Comparison of ENCODE assay signal across 22 cellular contexts in the genomic region with DNA sequence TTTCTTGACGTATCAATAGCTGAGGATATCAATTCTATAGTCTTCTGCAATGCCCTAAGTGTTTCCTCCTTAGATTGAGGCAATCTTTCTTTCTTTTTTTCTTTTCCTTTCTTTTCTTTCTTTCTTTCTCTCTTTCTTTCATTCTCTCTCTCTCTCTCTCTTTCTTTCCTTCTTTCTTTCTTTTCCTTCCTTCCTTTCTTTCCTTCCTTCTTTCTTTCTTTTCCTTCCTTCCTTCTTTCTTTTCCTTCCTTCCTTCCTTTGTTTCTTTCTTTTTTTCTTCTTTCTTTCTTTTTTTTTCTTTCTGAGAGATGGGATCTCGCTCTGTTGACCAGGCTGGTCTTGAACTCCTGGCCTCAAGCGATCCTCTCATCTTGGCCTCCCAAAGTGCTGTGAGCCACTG. TPM values are rescaled to one million over a fixed set of nuclear protein-coding genes. Genes with fewer than 3 reads are reported as not detected.
A peak's percentile ranks its signal among the peaks of the same experiment; 100 is the strongest.
DNase-seq lines count a peak whose midpoint lies in the region; ATAC-seq and TF ChIP-seq lines count a peak whose summit lies in the region.
"Had no signal": no experiment of that assay in that cellular context is flagged by ENCODE, and none has a peak within 500 bp of the region (broad histone marks: within the 10 kb centered on the region; RNA-seq: fewer than 3 reads in every experiment).

No MANE protein-coding gene starts in this region.

- H3K27me3 ChIP-seq in osteoblast (ENCODE audit: insufficient read depth, low read length), result no peaks in the 10 kb centered on the region
- H3K27me3 ChIP-seq: BE2C, BLaER1 had no signal

- ATAC-seq in WTC11, result no peak
- ATAC-seq: GM12878 had no signal

- H4K20me1 ChIP-seq in osteoblast (ENCODE audit: insufficient read depth, low read length), result no peaks in the 10 kb centered on the region
- H4K20me1 ChIP-seq: BLaER1 had no signal

- H3K4me2 ChIP-seq in osteoblast (ENCODE audit: insufficient read depth, low read length), result no peak overlapping the region
- H3K4me2 ChIP-seq: BLaER1 had no signal

- no peaks in the 10 kb centered on the region for H3K79me2 ChIP-seq in osteoblast (ENCODE audit: insufficient read depth, low read length)

- H3K4me3 Mint-ChIP-seq in WTC11 (no peak overlapping the region), osteocyte (ENCODE audit: unreplicated experiment) (no peak overlapping the region)
- H3K4me3 Mint-ChIP-seq: CD14-positive monocyte; CD4-positive, alpha-beta memory T cell; CD4-positive, CD25-positive, alpha-beta regulatory T cell; CD8-positive, alpha-beta memory T cell had no signal

- peaks cover 6% of the 10 kb centered on the region for H3K36me3 Mint-ChIP-seq in WTC11
- H3K36me3 Mint-ChIP-seq in osteocyte (ENCODE audit: unreplicated experiment), result no peaks in the 10 kb centered on the region
- H3K36me3 Mint-ChIP-seq: CD14-positive monocyte; CD4-positive, alpha-beta memory T cell; CD4-positive, CD25-positive, alpha-beta regulatory T cell; CD8-positive, alpha-beta memory T cell had no signal

- POLR2A ChIA-PET in HEK293 (lab: Yijun Ruan, JAX) (no interaction called here), WTC11 (lab: Charles Lee) (no interaction called here)

- no peak overlapping the region for H3K27ac Mint-ChIP-seq in WTC11
- peak overlapping the region; percentile 15 for H3K27ac Mint-ChIP-seq in osteocyte (ENCODE audit: unreplicated experiment)
- H3K27ac Mint-ChIP-seq: CD14-positive monocyte; CD4-positive, alpha-beta memory T cell; CD4-positive, CD25-positive, alpha-beta regulatory T cell; CD8-positive, alpha-beta memory T cell had no signal

- TF ChIP-seq CTCF in HEK293 (tag by site-specific recombination; IDR thresholded peaks at IDR 0.05) (no peak), WTC11 (IDR thresholded peaks at IDR 0.05) (no peak), osteocyte (IDR thresholded peaks at IDR 0.05) (no peak), osteoblast (IDR thresholded peaks at IDR 0.05; ENCODE audit: extremely low read depth, low read depth, low read length) (no peak)

- H3K4me1 ChIP-seq in HEK293 (ENCODE audit: control insufficient read depth, insufficient read depth, low read length) (no peaks in the 10 kb centered on the region), osteoblast (ENCODE audit: insufficient read depth, low read length) (no peaks in the 10 kb centered on the region)
- H3K4me1 ChIP-seq: BE2C, BLaER1 had no signal

- H3K27ac ChIP-seq in HEK293 (ENCODE audit: extremely low read depth, low read depth, low read length) (no peak overlapping the region), osteoblast (ENCODE audit: low read depth, low read length) (no peak overlapping the region)
- H3K27ac ChIP-seq: BLaER1 had no signal

- H3K4me1 Mint-ChIP-seq in WTC11 (peaks cover 9% of the 10 kb centered on the region), osteocyte (ENCODE audit: unreplicated experiment) (no peaks in the 10 kb centered on the region)
- H3K4me1 Mint-ChIP-seq: CD14-positive monocyte; CD4-positive, alpha-beta memory T cell; CD8-positive, alpha-beta memory T cell had no signal

- H2AFZ ChIP-seq in osteoblast (ENCODE audit: low read length), result no peak overlapping the region

- H3K27me3 Mint-ChIP-seq in WTC11 (ENCODE audit: low read depth) (peaks cover 4% of the 10 kb centered on the region), osteocyte (ENCODE audit: unreplicated experiment) (peaks cover 19% of the 10 kb centered on the region)

- DNase-seq in WTC11 (ENCODE audit: low spot score) (no peak), osteocyte (ENCODE audit: extremely low spot score, unreplicated experiment) (no peak), osteoblast (ENCODE audit: insufficient read length, low spot score, missing footprints) (no peak)
- DNase-seq in NK-92 treated with Interleukin-12 subunit alpha and Interleukin-12 subunit beta, amount 100 ng/mL, for 24 hours (lab: John Stamatoyannopoulos, UW), result no peak
- DNase-seq: 8988T; ACHN; BE2C; C1 segment of cervical spinal cord; CD4-positive, alpha-beta memory T cell; CD4-positive, CD25-positive, alpha-beta regulatory T cell; CD8-positive, alpha-beta memory T cell; COR-L47; DMS 273 treated with DMSO at 0.1 percent for 48 hours; DMS153; DMS79; DND-41; EL; GDM1 had no signal

- no peaks in the 10 kb centered on the region for H3K36me3 ChIP-seq in HEK293 (ENCODE audit: control insufficient read depth in 2 of 2, insufficient read depth in 1 of 2, low read length in 2 of 2)
- no peaks in the 10 kb centered on the region for H3K36me3 ChIP-seq in osteoblast (ENCODE audit: insufficient read depth, low read length)
- H3K36me3 ChIP-seq: BE2C, BLaER1 had no signal

- CTCF ChIA-PET in HEK293 (lab: Yijun Ruan, JAX), result interaction anchor here (0.6 to 2.6 kb wide), 3 partner anchors 9 to 46 kb away, joined by 3 to 14 read pairs (median 3); no protein-coding TSS in a partner anchor
- CTCF ChIA-PET in WTC11 (lab: Charles Lee), result interaction anchor here (3.1 kb wide), 1 partner anchor 8 kb away, joined by 31 read pairs; no protein-coding TSS in a partner anchor

- H3K9me3 Mint-ChIP-seq in WTC11, result peaks cover 22% of the 10 kb centered on the region
- H3K9me3 Mint-ChIP-seq in osteocyte (ENCODE audit: unreplicated experiment), result peaks cover 4% of the 10 kb centered on the region

- no peaks in the 10 kb centered on the region for H3K9me3 ChIP-seq in HEK293 (ENCODE audit: control insufficient read depth, insufficient read depth, low read depth, low read length)
- no peaks in the 10 kb centered on the region for H3K9me3 ChIP-seq in osteoblast (ENCODE audit: low read depth, low read length)
- H3K9me3 ChIP-seq: BE2C had no signal

- no peak overlapping the region for H3K4me3 ChIP-seq in HEK293 (ENCODE audit: low read depth, low read length)
- no peak overlapping the region for H3K4me3 ChIP-seq in osteoblast (ENCODE audit: insufficient read depth, low read length)
- H3K4me3 ChIP-seq: BLaER1, GM12878 had no signal

TF ChIP-seq in HEK293, 187 proteins besides CTCF, POLR2A, EP300 and RAD21:
- peak; percentile 71 for TF ChIP-seq ZNF366 (tag by site-specific recombination; conservative IDR thresholded peaks at IDR 0.05)
- TF ChIP-seq ZNF24 (tag by site-specific recombination; IDR thresholded peaks at IDR 0.05), result no peak

TF ChIP-seq in WTC11, 78 proteins besides CTCF, POLR2A, EP300 and RAD21:
- no peak for TF ChIP-seq TCF7 (CRISPR knock-in tag; IDR thresholded peaks at IDR 0.05; ENCODE audit: low read depth)
- TF ChIP-seq, protein P1, sequence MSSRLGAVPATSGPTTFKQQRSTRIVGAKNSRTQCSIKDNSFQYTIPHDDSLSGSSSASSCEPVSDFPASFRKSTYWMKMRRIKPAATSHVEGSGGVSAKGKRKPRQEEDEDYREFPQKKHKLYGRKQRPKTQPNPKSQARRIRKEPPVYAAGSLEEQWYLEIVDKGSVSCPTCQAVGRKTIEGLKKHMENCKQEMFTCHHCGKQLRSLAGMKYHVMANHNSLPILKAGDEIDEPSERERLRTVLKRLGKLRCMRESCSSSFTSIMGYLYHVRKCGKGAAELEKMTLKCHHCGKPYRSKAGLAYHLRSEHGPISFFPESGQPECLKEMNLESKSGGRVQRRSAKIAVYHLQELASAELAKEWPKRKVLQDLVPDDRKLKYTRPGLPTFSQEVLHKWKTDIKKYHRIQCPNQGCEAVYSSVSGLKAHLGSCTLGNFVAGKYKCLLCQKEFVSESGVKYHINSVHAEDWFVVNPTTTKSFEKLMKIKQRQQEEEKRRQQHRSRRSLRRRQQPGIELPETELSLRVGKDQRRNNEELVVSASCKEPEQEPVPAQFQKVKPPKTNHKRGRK (CRISPR knock-in tag; IDR thresholded peaks at IDR 0.05; ENCODE audit: borderline replicate concordance), result peak; percentile 79; the same call in 1 of the 2 replicates
- TF ChIP-seq, protein P2, sequence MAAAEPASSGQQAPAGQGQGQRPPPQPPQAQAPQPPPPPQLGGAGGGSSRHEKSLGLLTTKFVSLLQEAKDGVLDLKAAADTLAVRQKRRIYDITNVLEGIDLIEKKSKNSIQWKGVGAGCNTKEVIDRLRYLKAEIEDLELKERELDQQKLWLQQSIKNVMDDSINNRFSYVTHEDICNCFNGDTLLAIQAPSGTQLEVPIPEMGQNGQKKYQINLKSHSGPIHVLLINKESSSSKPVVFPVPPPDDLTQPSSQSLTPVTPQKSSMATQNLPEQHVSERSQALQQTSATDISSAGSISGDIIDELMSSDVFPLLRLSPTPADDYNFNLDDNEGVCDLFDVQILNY (CRISPR knock-in tag; IDR thresholded peaks at IDR 0.05), result no peak

RNA-seq across cellular contexts. Expression of a gene that starts 10.0 kb away (rescaled TPM):
- total RNA-seq in WTC11 (2021) (1.2 to 1.9 TPM (median 1.2 TPM) in 3 replicates), osteocyte (1.5 and 1.9 TPM in 2 replicates), osteoblast (2.9 and 5.1 TPM in 2 replicates)
